In the genomic region with DNA sequence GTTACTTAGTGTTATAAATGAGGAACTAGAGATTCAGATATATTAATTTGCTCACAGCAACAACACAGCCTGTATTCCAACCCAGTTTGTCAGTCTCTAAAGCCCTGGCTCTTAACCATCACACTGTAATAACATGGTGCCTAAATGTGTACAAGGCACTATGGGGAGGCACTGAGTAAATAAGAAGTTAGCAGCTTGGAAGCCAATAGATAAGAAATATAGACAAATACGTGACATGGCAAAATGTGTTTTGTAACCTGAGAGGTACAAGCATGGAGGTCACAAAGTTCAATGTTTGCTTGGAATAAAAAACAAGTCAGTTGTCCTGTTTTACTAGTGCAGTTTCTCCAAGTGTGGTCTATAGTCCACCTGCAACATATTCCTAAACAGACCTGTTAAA, we compare ENCODE assay signal across 22 cellular contexts. TPM values are rescaled to one million over a fixed set of nuclear protein-coding genes. Genes with fewer than 3 reads are reported as not detected.
DNase-seq lines count a peak whose midpoint lies in the region; ATAC-seq, FAIRE-seq and TF ChIP-seq lines count a peak whose summit lies in the region.
"Had no signal": no experiment of that assay in that cellular context is flagged by ENCODE, and none has a peak within 500 bp of the region (broad histone marks: within the 10 kb centered on the region; RNA-seq: fewer than 3 reads in every experiment).

No MANE protein-coding gene starts in this region.

- intact Hi-C loops in pancreas (cut with DNase I): no loop called here

- ATAC-seq in pancreas: peak; percentile 72 to 93 (median 79)
- ATAC-seq in GM18505 (IDR thresholded peaks at IDR 0.05; ENCODE audit: unreplicated experiment): no peak
- ATAC-seq: CD8-positive, alpha-beta T cell had no signal

- no peaks in the 10 kb centered on the region for H3K36me3 ChIP-seq in pancreas
- H3K36me3 ChIP-seq: BLaER1, SJSA1 had no signal

- no peaks in the 10 kb centered on the region for H3K4me1 ChIP-seq in pancreas
- H3K4me1 ChIP-seq: BLaER1, SJSA1 had no signal

- H3K4me3 ChIP-seq in pancreas: no peak overlapping the region
- H3K4me3 ChIP-seq: BLaER1, PC-9, SJSA1 had no signal

- no peaks in the 10 kb centered on the region for H3K27me3 Mint-ChIP-seq in osteocyte (ENCODE audit: unreplicated experiment)

- TF ChIP-seq POLR2A in GM18505 (IDR thresholded peaks at IDR 0.05; ENCODE audit: borderline replicate concordance, extremely low read depth, insufficient read depth, insufficient read length): no peak

- DNase-seq in NCI-H1417 (lab: John Stamatoyannopoulos, UW) (peak in 2 of 3 experiments; percentile 14 to 59), NCI-H1417 treated with DMSO at 0.1 percent for 48 hours (lab: John Stamatoyannopoulos, UW) (no peak), NCI-H146 (lab: John Stamatoyannopoulos, UW) (peak; percentile 37), pancreas (no peak), midbrain (lab: John Stamatoyannopoulos, UW) (no peak), osteocyte (ENCODE audit: extremely low spot score, unreplicated experiment) (no peak)
- DNase-seq: 8988T; CD8-positive, alpha-beta T cell; NCI-H1092 treated with DMSO at 0.1 percent for 48 hours; NCI-H187 treated with DMSO at 0.1 percent for 48 hours; NCI-H524 treated with DMSO at 0.1 percent for 48 hours; NK-92 treated with Interleukin-12 subunit alpha and Interleukin-12 subunit beta, amount 100 ng/mL, for 24 hours; PC-9; T-helper 2 cell had no signal

- H3K4me3 Mint-ChIP-seq in osteocyte (ENCODE audit: unreplicated experiment): no peak overlapping the region
- H3K4me3 Mint-ChIP-seq: CD8-positive, alpha-beta T cell had no signal

- FAIRE-seq in pancreas (lab: Jason Lieb, UNC): no peak
- FAIRE-seq: GM12892 had no signal

- no peaks in the 10 kb centered on the region for H3K36me3 Mint-ChIP-seq in osteocyte (ENCODE audit: unreplicated experiment)
- H3K36me3 Mint-ChIP-seq: CD8-positive, alpha-beta T cell had no signal

- no peak for TF ChIP-seq CTCF in VCaP (conservative IDR thresholded peaks at IDR 0.05)
- TF ChIP-seq CTCF in pancreas (IDR thresholded peaks at IDR 0.05): no peak
- TF ChIP-seq CTCF in osteocyte (IDR thresholded peaks at IDR 0.05): no peak

- H3K4me1 Mint-ChIP-seq in osteocyte (ENCODE audit: unreplicated experiment): no peaks in the 10 kb centered on the region

- 10 to 15% methylated on average over 1 of the region's 1 CpG for WGBS in pancreas, 2 donors

- H3K27ac Mint-ChIP-seq in osteocyte (ENCODE audit: unreplicated experiment): no peak overlapping the region
- H3K27ac Mint-ChIP-seq: CD8-positive, alpha-beta T cell had no signal

- no peaks in the 10 kb centered on the region for H3K9me3 ChIP-seq in pancreas
- H3K9me3 ChIP-seq: BLaER1, SJSA1 had no signal

- H3K9me3 Mint-ChIP-seq in osteocyte (ENCODE audit: unreplicated experiment): no peaks in the 10 kb centered on the region
- H3K9me3 Mint-ChIP-seq: CD8-positive, alpha-beta T cell had no signal

- H3K27me3 ChIP-seq in pancreas: no peaks in the 10 kb centered on the region
- H3K27me3 ChIP-seq: BLaER1, SJSA1 had no signal

- H3K27ac ChIP-seq in VCaP: peak overlapping the region; percentile 40
- H3K27ac ChIP-seq in pancreas: no peak overlapping the region
- H3K27ac ChIP-seq: BLaER1, KMS-11, PC-9, SJSA1 had no signal

RNA-seq across cellular contexts. Expression of a gene that starts 16.3 kb away (rescaled TPM):
- total RNA-seq in pancreas: under 1 TPM in 5 of 6 donors, not detected in 1; 0.04 to 0.34 (median 0.09) TPM
- under 1 TPM in 1 of 2 donors, not detected in 1; 0.21 TPM for polyA plus RNA-seq in pancreas
- 2.4 and 3.8 TPM in 2 replicates for total RNA-seq in osteocyte
- total RNA-seq: CD8-positive, alpha-beta T cell; H4; MCF 10A; SJSA1 had no signal

RNA-seq across cellular contexts. Expression of a gene that starts 21.7 kb away (rescaled TPM):
- 100 to 1,000 TPM in 2 of 6 donors, 10 to 100 TPM in 3, 1 to 10 TPM in 1; 2.2 to 449 (median 30.7) TPM for total RNA-seq in pancreas
- polyA plus RNA-seq in pancreas: 1,000 to 10,000 TPM in 1 of 2 donors, 100 to 1,000 TPM in 1; 121 to 1,679 TPM
- not detected in 2 replicates for total RNA-seq in osteocyte
- total RNA-seq: CD8-positive, alpha-beta T cell; H4; MCF 10A; PC-9; SJSA1 had no signal

Comparison
In these comparisons a context has a peak if more than half of its experiments do, and no peak if none do; other contexts are left out.
1. DNase-seq: peak in NCI-H1417 (2 of 3) and NCI-H146 (single experiment); none in NCI-H1417 treated with DMSO at 0.1 percent for 48 hours (single experiment), pancreas (0 of 6), midbrain (single experiment) and osteocyte (single experiment).